ENCODE assay signal across 25 cellular contexts in genomic region chr18:57121542-57122112, GRCh38. TPM values are rescaled to one million over a fixed set of nuclear protein-coding genes. Genes with fewer than 3 reads are reported as not detected.
A peak's percentile ranks its signal among the peaks of the same experiment; 100 is the strongest.
DNase-seq lines count a peak whose midpoint lies in the region; ATAC-seq and TF ChIP-seq lines count a peak whose summit lies in the region.
"Had no signal": no experiment of that assay in that cellular context is flagged by ENCODE, and none has a peak within 500 bp of the region (broad histone marks: within the 10 kb centered on the region; RNA-seq: fewer than 3 reads in every experiment).

No MANE protein-coding gene starts in this region.

- peaks cover 5% of the 10 kb centered on the region for H3K27me3 Mint-ChIP-seq in endothelial cell (ENCODE audit: unreplicated experiment)
- H3K27me3 Mint-ChIP-seq in Caco-2 (ENCODE audit: insufficient read depth, unreplicated experiment), result no peaks in the 10 kb centered on the region

- no peak overlapping the region for H3K27ac ChIP-seq in HUES6 (ENCODE audit: low read depth, low read length)
- H3K27ac ChIP-seq: BLaER1, epithelial cell of prostate, tibial artery had no signal

- BruUV-seq in Caco-2 (replicated peaks; lab: Mats Ljungman, UMichigan), result no TSS peak

- H3K4me3 ChIP-seq in HUES6 (ENCODE audit: low read depth, low read length) (peak overlapping the region; percentile 58), Caco-2 (ENCODE audit: low read depth, low read length) (no peak overlapping the region)
- H3K4me3 ChIP-seq: BLaER1, lung, tibial artery had no signal

- POLR2A ChIA-PET in Caco-2 (lab: Charles Lee), result no interaction called here

- H3K9me3 Mint-ChIP-seq in endothelial cell (ENCODE audit: unreplicated experiment) (no peaks in the 10 kb centered on the region), Caco-2 (ENCODE audit: unreplicated experiment) (no peaks in the 10 kb centered on the region)
- H3K9me3 Mint-ChIP-seq: activated CD4-positive, alpha-beta memory T cell treated with anti-CD3 and anti-CD28 coated beads, Interleukin-2, amount 10 ng/mL, durations not matched to agents 7 days and 5 days; activated naive CD8-positive, alpha-beta T cell treated with anti-CD3 and anti-CD28 coated beads for 36 hours; stimulated activated naive CD8-positive, alpha-beta T cell treated with anti-CD3 and anti-CD28 coated beads, Interleukin-15, amount 100 ng/mL, for 72 hours had no signal

- H3K36me3 Mint-ChIP-seq in endothelial cell (ENCODE audit: low read depth, unreplicated experiment) (no peaks in the 10 kb centered on the region), Caco-2 (ENCODE audit: insufficient read depth, unreplicated experiment) (no peaks in the 10 kb centered on the region)
- H3K36me3 Mint-ChIP-seq: activated naive CD8-positive, alpha-beta T cell treated with anti-CD3 and anti-CD28 coated beads for 36 hours had no signal

- H3K27ac Mint-ChIP-seq in endothelial cell (ENCODE audit: unreplicated experiment) (no peak overlapping the region), Caco-2 (ENCODE audit: unreplicated experiment) (no peak overlapping the region)
- H3K27ac Mint-ChIP-seq: activated CD4-positive, alpha-beta memory T cell treated with anti-CD3 and anti-CD28 coated beads, Interleukin-2, amount 10 ng/mL, durations not matched to agents 7 days and 5 days; activated naive CD8-positive, alpha-beta T cell treated with anti-CD3 and anti-CD28 coated beads for 36 hours; stimulated activated naive CD8-positive, alpha-beta T cell treated with anti-CD3 and anti-CD28 coated beads, Interleukin-15, amount 100 ng/mL, for 72 hours had no signal

- DNase-seq in endothelial cell (ENCODE audit: low spot score) (peak; percentile 54), iPS-NIHi7 (ENCODE audit: extremely low spot score) (peak; percentile 79), retina (peak; percentile 75), Caco-2 (no peak)
- DNase-seq: activated CD4-positive, alpha-beta memory T cell treated with anti-CD3 and anti-CD28 coated beads, Interleukin-2, amount 10 ng/mL, durations not matched to agents 7 days and 5 days; activated effector memory CD4-positive, alpha-beta T cell treated with Interleukin-2 at 50 U/mL for 16 hours; activated naive CD8-positive, alpha-beta T cell treated with anti-CD3 and anti-CD28 coated beads for 36 hours; DMS79 treated with DMSO at 0.1 percent for 48 hours; KBM-7; NCI-H1436; nucleus accumbens; stimulated activated naive CD8-positive, alpha-beta T cell treated with anti-CD3 and anti-CD28 coated beads, Interleukin-15, amount 100 ng/mL, for 72 hours; SW 1271; tibial artery had no signal

- H3K4me3 Mint-ChIP-seq in endothelial cell (ENCODE audit: unreplicated experiment) (peak overlapping the region; percentile 82), Caco-2 (ENCODE audit: unreplicated experiment) (no peak overlapping the region)
- H3K4me3 Mint-ChIP-seq: activated CD4-positive, alpha-beta memory T cell treated with anti-CD3 and anti-CD28 coated beads, Interleukin-2, amount 10 ng/mL, durations not matched to agents 7 days and 5 days; activated naive CD8-positive, alpha-beta T cell treated with anti-CD3 and anti-CD28 coated beads for 36 hours; stimulated activated naive CD8-positive, alpha-beta T cell treated with anti-CD3 and anti-CD28 coated beads, Interleukin-15, amount 100 ng/mL, for 72 hours had no signal

- H3K4me1 ChIP-seq in HUES6 (ENCODE audit: control insufficient read depth, insufficient read depth, low read length) (peaks cover 22% of the 10 kb centered on the region), Caco-2 (no peaks in the 10 kb centered on the region)
- H3K4me1 ChIP-seq: BLaER1 had no signal

- ATAC-seq in HG02610 (IDR thresholded peaks at IDR 0.05; ENCODE audit: unreplicated experiment), result no peak
- no peak for ATAC-seq in GM19455 (IDR thresholded peaks at IDR 0.05; ENCODE audit: unreplicated experiment)
- ATAC-seq in GM19035 (IDR thresholded peaks at IDR 0.05; ENCODE audit: unreplicated experiment), result no peak
- ATAC-seq: Right ventricle myocardium inferior; stimulated activated naive CD8-positive, alpha-beta T cell treated with anti-CD3 and anti-CD28 coated beads, Interleukin-15, amount 100 ng/mL, for 72 hours had no signal

- H3K27me3 ChIP-seq in HUES6 (ENCODE audit: control insufficient read depth, insufficient read depth, low read length) (no peaks in the 10 kb centered on the region; the same call in 1 of the 2 replicates), Caco-2 (replicated peaks; ENCODE audit: control insufficient read depth, insufficient read depth, low read length) (no peaks in the 10 kb centered on the region)
- H3K27me3 ChIP-seq: BLaER1 had no signal

- H3K9me3 ChIP-seq in HUES6 (ENCODE audit: control insufficient read depth, insufficient read depth, low read depth, low read length) (no peaks in the 10 kb centered on the region), Caco-2 (no peaks in the 10 kb centered on the region)
- H3K9me3 ChIP-seq: BLaER1, tibial artery had no signal

- H3K36me3 ChIP-seq in HUES6 (ENCODE audit: control insufficient read depth, insufficient read depth, low read length) (no peaks in the 10 kb centered on the region), Caco-2 (ENCODE audit: control insufficient read depth, insufficient read depth, low read length) (no peaks in the 10 kb centered on the region)
- H3K36me3 ChIP-seq: BLaER1, tibial artery had no signal

- intact Hi-C loops in Caco-2 (cut with micrococcal nuclease; ENCODE audit: unreplicated experiment), result no loop called here

- TF ChIP-seq CTCF in endothelial cell (IDR thresholded peaks at IDR 0.05; ENCODE audit: unreplicated experiment) (peak; percentile 35), Caco-2 (IDR thresholded peaks at IDR 0.05; ENCODE audit: insufficient read depth in 1 of 2, low read depth in 1 of 2, low read length in 1 of 2, severe bottlenecking in 1 of 2, unreplicated experiment in 1 of 2) (no peak)

- H3K9ac ChIP-seq in HUES6 (ENCODE audit: low read length), result peak overlapping the region; percentile 62
- H3K9ac ChIP-seq: BLaER1 had no signal

- CTCF ChIA-PET in Caco-2 (lab: Charles Lee), result no interaction called here

- H3K4me1 Mint-ChIP-seq in endothelial cell (ENCODE audit: unreplicated experiment) (peaks cover 23% of the 10 kb centered on the region), Caco-2 (ENCODE audit: low read depth, unreplicated experiment) (no peaks in the 10 kb centered on the region)
- H3K4me1 Mint-ChIP-seq: activated CD4-positive, alpha-beta memory T cell treated with anti-CD3 and anti-CD28 coated beads, Interleukin-2, amount 10 ng/mL, durations not matched to agents 7 days and 5 days; stimulated activated naive CD8-positive, alpha-beta T cell treated with anti-CD3 and anti-CD28 coated beads, Interleukin-15, amount 100 ng/mL, for 72 hours had no signal

RNA-seq across cellular contexts. Expression of gene BOD1L2, which starts 25.3 kb away (rescaled TPM):
- total RNA-seq in endothelial cell (ENCODE audit: unreplicated experiment) (not detected), Caco-2 (2022) (not detected in 2 replicates)
- total RNA-seq: activated CD4-positive, alpha-beta memory T cell treated with anti-CD3 and anti-CD28 coated beads, Interleukin-2, amount 10 ng/mL, durations not matched to agents 7 days and 5 days; activated naive CD8-positive, alpha-beta T cell treated with anti-CD3 and anti-CD28 coated beads for 36 hours; dermis microvascular lymphatic vessel endothelial cell; kidney epithelial cell; lung; NCI-H460; Right ventricle myocardium inferior had no signal

Comparison
In these comparisons a context has a peak if more than half of its experiments do, and no peak if none do; other contexts are left out.
1. DNase-seq: peak in endothelial cell (single experiment), iPS-NIHi7 (single experiment) and retina (single experiment); none in Caco-2 (0 of 2).